ENCODE assay signal across 15 cellular contexts in the genomic region with DNA sequence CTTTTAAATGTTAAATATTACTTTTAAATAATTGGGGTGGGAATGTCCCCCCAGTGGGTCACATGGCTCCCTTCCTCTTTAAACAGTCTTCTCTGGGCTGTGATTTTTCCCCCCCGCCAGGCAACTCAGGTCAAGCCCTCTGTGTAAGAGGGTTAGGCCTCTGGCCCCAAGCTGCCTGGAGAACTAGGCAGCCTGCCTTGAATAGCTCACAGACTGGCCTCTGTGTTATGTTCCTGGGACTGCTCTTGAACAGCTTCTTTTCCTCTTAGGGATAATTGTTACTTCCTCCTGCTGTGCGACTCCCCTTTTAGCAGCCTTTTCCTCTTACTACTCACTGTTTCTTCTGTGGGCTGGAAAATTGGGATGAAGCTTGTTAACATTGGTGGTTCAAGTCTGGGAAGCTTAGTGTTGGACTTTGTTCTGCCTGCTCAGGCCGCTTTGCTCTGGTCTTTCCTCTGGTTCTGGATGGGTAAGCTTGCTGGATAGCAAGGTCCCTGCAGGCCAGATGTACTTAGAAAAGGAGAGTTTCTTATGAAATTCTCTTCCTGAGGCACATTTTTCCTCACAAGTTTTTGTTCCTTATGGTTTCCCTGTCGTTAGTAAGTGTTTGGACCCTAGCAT. TPM values are rescaled to one million over a fixed set of nuclear protein-coding genes. Genes with fewer than 3 reads are reported as not detected.
DNase-seq lines count a peak whose midpoint lies in the region; ATAC-seq and TF ChIP-seq lines count a peak whose summit lies in the region.
"Had no signal": no experiment of that assay in that cellular context is flagged by ENCODE, and none has a peak within 500 bp of the region (broad histone marks: within the 10 kb centered on the region; RNA-seq: fewer than 3 reads in every experiment).

No MANE protein-coding gene starts in this region.

- peak overlapping the region; percentile 72 for H3K27ac Mint-ChIP-seq in endothelial cell (ENCODE audit: unreplicated experiment)

- H3K27me3 ChIP-seq in prostate gland (replicated peaks; ENCODE audit: insufficient read depth), result no peaks in the 10 kb centered on the region
- H3K27me3 ChIP-seq: dorsolateral prefrontal cortex had no signal

- peaks cover 38% of the 10 kb centered on the region for H3K4me1 Mint-ChIP-seq in endothelial cell (ENCODE audit: unreplicated experiment)

- no peaks in the 10 kb centered on the region for H3K9me3 Mint-ChIP-seq in endothelial cell (ENCODE audit: unreplicated experiment)

- WGBS in prostate gland, result 79% methylated on average over 4 of the region's 4 CpGs

- peak; percentile 16 for DNase-seq in NCI-H2227 (lab: John Stamatoyannopoulos, UW; ENCODE audit: unreplicated experiment)
- DNase-seq in NCI-H2227 treated with DMSO at 0.1 percent for 48 hours (lab: John Stamatoyannopoulos, UW), result no peak
- no peak for DNase-seq in RWPE1 (ENCODE audit: low spot score)
- DNase-seq in endothelial cell (ENCODE audit: low spot score), result no peak
- DNase-seq in omental fat pad (ENCODE audit: low spot score), result peak; percentile 8
- no peak for DNase-seq in prostate gland (ENCODE audit: low spot score)
- no peak for DNase-seq in SW 1271 (lab: John Stamatoyannopoulos, UW)
- DNase-seq in activated CD4-positive, alpha-beta T cell treated with anti-CD3 and anti-CD28 coated beads for 1 hour, result no peak
- DNase-seq: hypothalamus, NCI-H446, SK-N-SH had no signal

- ATAC-seq in omental fat pad (ENCODE audit: low FRiP score), result no peak
- ATAC-seq: A549, K562 had no signal

- TF ChIP-seq CTCF in RWPE1 (conservative IDR thresholded peaks at IDR 0.05; ENCODE audit: low read depth) (no peak), endothelial cell (IDR thresholded peaks at IDR 0.05; ENCODE audit: unreplicated experiment) (no peak), omental fat pad (IDR thresholded peaks at IDR 0.05) (no peak), prostate gland (IDR thresholded peaks at IDR 0.05) (no peak)

- H3K27ac ChIP-seq in RWPE1 (peak overlapping the region; percentile 66), prostate gland (no peak overlapping the region)
- H3K27ac ChIP-seq: A549 had no signal

- TF ChIP-seq POLR2A in prostate gland (IDR thresholded peaks at IDR 0.05), result no peak

- H3K9me3 ChIP-seq in prostate gland, result no peaks in the 10 kb centered on the region
- H3K9me3 ChIP-seq: A549, SK-N-SH had no signal

- peaks cover 18% of the 10 kb centered on the region for H3K27me3 Mint-ChIP-seq in endothelial cell (ENCODE audit: unreplicated experiment)

- peak overlapping the region; percentile 13 for H3K4me3 Mint-ChIP-seq in endothelial cell (ENCODE audit: unreplicated experiment)

- H3K4me1 ChIP-seq in prostate gland (replicated peaks), result peaks cover 20% of the 10 kb centered on the region

- H3K36me3 Mint-ChIP-seq in endothelial cell (ENCODE audit: low read depth, unreplicated experiment), result peaks cover 13% of the 10 kb centered on the region

- CTCF ChIA-PET in RWPE1 (lab: Yijun Ruan, JAX), result no interaction called here

- POLR2A ChIA-PET in RWPE1 (lab: Yijun Ruan, JAX; ENCODE audit: low non-redundant PET), result no interaction called here

- intact Hi-C loops in prostate gland (cut with DNase I), result loop anchor here (10.0 kb wide), 1 partner anchor 1058 kb away; the partner anchor contains the start of genes CISH and MAPKAPK3

- H3K36me3 ChIP-seq in prostate gland, result no peaks in the 10 kb centered on the region

- H3K4me3 ChIP-seq in prostate gland, result no peak overlapping the region
- H3K4me3 ChIP-seq: A549 had no signal

RNA-seq across cellular contexts. Expression of gene TEX264, which starts 2.2 kb away (rescaled TPM):
- total RNA-seq in endothelial cell (ENCODE audit: unreplicated experiment) (23.8 TPM), omental fat pad (10 to 100 TPM; 40.2 to 82.1 (median 62.9) TPM), prostate gland (100 to 1,000 TPM; 157 to 214 TPM)

RNA-seq across cellular contexts. Expression of gene GRM2, which starts 33.6 kb away (rescaled TPM):
- total RNA-seq in endothelial cell (ENCODE audit: unreplicated experiment) (0.97 TPM), omental fat pad (under 1 TPM in 3 of 4 donors, not detected in 1; 0.06 to 0.48 (median 0.19) TPM), prostate gland (1 to 10 TPM in 1 of 2 donors, under 1 TPM in 1; 0.32 to 5.5 TPM)
- total RNA-seq: H4, K562 had no signal

Comparison
In these comparisons a context has a peak if more than half of its experiments do, and no peak if none do; other contexts are left out.
1. DNase-seq: peak in NCI-H2227 (single experiment) and omental fat pad (single experiment); none in NCI-H2227 treated with DMSO at 0.1 percent for 48 hours (single experiment), RWPE1 (single experiment), endothelial cell (single experiment), prostate gland (single experiment), SW 1271 (0 of 2) and activated CD4-positive, alpha-beta T cell treated with anti-CD3 and anti-CD28 coated beads for 1 hour (single experiment).